15 cellular contexts compared by ENCODE assay signal in the genomic region with DNA sequence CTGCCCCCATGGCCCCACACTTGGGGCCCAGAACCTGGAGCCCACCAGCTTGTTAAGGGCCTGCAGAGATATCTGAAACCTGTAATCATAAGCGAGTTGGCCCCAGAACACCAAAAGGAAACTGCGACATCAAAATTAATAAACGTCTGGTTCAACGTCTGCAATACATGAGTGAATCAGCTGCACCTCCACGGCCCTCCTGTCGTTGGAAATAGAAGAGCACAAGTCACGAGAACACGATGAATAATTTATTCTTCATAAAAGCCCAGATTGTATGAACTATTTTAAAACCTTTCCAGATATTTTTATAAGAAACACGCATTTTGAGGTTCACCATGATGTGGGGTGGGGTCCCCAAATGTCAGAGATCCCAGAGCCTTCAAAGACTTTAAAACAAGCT. TPM values are rescaled to one million over a fixed set of nuclear protein-coding genes. Genes with fewer than 3 reads are reported as not detected.
"Had no signal": no experiment of that assay in that cellular context is flagged by ENCODE, and none has a peak within 500 bp of the region (broad histone marks: within the 10 kb centered on the region; RNA-seq: fewer than 3 reads in every experiment).

No MANE protein-coding gene starts in this region.

- H3K4me1 ChIP-seq: breast epithelium, left lung, psoas muscle had no signal

- H3K4me3 Mint-ChIP-seq: activated B cell treated with CpG ODN at 0.5 μM for 24 hours; activated CD8-positive, alpha-beta T cell treated with anti-CD3 and anti-CD28 coated beads, Interleukin-2, amount 10 ng/mL, durations not matched to agents 7 days and 5 days; activated naive CD8-positive, alpha-beta T cell treated with anti-CD3 and anti-CD28 coated beads for 36 hours; activated T-cell treated with anti-CD3 and anti-CD28 coated beads, Interleukin-2, amount 50 U/mL, for 72 hours; nephron had no signal

- H3K27me3 ChIP-seq: breast epithelium, left lung had no signal

- H3K9me3 ChIP-seq: left lung, psoas muscle had no signal

- DNase-seq: activated B cell treated with CpG ODN at 0.5 μM for 24 hours; activated CD4-positive, alpha-beta T cell treated with anti-CD3 and anti-CD28 coated beads for 48 hours; activated CD8-positive, alpha-beta memory T cell treated with anti-CD3 and anti-CD28 coated beads, Interleukin-2, amount 50 U/mL, for 4 hours; activated CD8-positive, alpha-beta T cell treated with anti-CD3 and anti-CD28 coated beads, Interleukin-2, amount 10 ng/mL, durations not matched to agents 7 days and 5 days; activated gamma-delta T cell; activated naive CD8-positive, alpha-beta T cell treated with anti-CD3 and anti-CD28 coated beads for 36 hours; activated T-cell treated with anti-CD3 and anti-CD28 coated beads, Interleukin-2, amount 50 U/mL, for 72 hours; left lung; psoas muscle; stimulated activated CD4-positive, alpha-beta T cell treated with anti-CD3 and anti-CD28 coated beads, Interleukin-2, amount 100 ng/mL, for 48 hours; stimulated activated naive CD4-positive, alpha-beta T cell; T-helper 2 cell had no signal

- H3K36me3 ChIP-seq: breast epithelium, left lung had no signal

- H3K27ac ChIP-seq: breast epithelium, left lung, psoas muscle had no signal

- H3K9me3 Mint-ChIP-seq: activated B cell treated with CpG ODN at 0.5 μM for 24 hours; activated naive CD8-positive, alpha-beta T cell treated with anti-CD3 and anti-CD28 coated beads for 36 hours had no signal

- H3K4me1 Mint-ChIP-seq: activated B cell treated with CpG ODN at 0.5 μM for 24 hours; activated naive CD8-positive, alpha-beta T cell treated with anti-CD3 and anti-CD28 coated beads for 36 hours; nephron had no signal

- H3K4me3 ChIP-seq: breast epithelium, left lung, psoas muscle had no signal

- H3K36me3 Mint-ChIP-seq: activated naive CD8-positive, alpha-beta T cell treated with anti-CD3 and anti-CD28 coated beads for 36 hours had no signal

- H3K27ac Mint-ChIP-seq: activated B cell treated with CpG ODN at 0.5 μM for 24 hours; activated CD8-positive, alpha-beta T cell treated with anti-CD3 and anti-CD28 coated beads, Interleukin-2, amount 10 ng/mL, durations not matched to agents 7 days and 5 days; activated naive CD8-positive, alpha-beta T cell treated with anti-CD3 and anti-CD28 coated beads for 36 hours; activated T-cell treated with anti-CD3 and anti-CD28 coated beads, Interleukin-2, amount 50 U/mL, for 72 hours; nephron had no signal

RNA-seq across cellular contexts. Expression of a gene that starts 9.7 kb away (rescaled TPM):
- total RNA-seq: activated naive CD8-positive, alpha-beta T cell treated with anti-CD3 and anti-CD28 coated beads for 36 hours; activated T-cell treated with anti-CD3 and anti-CD28 coated beads, Interleukin-2, amount 50 U/mL, for 72 hours had no signal
- polyA plus RNA-seq: keratinocyte had no signal
